7 cellular contexts compared by ENCODE assay signal in the genomic region with DNA sequence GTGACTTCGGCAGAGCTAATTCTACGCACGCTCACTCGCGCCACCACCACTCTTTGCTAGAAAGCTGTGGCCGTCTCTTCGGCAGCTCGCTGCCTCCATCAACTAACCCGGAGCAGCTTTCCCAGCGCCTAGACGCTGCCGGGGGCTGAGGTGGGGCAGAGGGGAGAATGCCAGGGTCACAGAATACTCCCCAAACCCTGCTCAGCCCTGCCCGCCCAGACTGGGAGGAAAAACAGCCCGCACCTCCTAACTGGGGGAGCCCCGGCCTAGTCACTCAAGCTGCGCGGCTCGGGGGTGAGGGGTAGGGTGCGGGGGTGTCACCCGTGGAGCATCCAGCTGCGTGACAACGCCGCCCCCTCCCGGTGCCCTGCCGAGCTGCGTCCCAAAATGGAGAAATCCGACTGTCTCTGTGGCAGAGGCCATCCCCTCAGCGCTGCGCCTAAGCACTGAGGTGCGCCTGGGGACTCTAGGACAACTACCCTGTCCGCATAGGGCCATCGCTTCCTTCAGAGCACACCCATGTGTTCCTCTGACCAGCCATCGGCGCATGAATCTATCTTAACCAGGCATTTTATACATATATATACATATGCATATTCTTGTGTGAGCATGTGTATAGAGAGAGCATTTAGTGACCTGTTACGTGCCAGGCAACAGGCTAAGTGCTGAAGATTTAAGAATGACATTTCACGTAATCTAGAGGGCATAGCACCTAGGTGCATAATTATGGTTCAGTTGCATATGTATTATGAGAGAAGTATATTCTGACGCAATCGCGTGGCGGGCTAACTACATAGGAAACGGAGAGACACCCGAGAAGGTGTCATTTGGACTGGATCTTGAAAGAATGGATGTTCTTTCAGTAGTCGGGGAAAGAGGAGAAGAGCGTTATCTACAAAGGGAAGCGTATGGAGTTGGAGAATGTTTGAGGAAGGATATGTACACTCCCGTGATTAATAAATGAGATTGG. TPM values are rescaled to one million over a fixed set of nuclear protein-coding genes. Genes with fewer than 3 reads are reported as not detected.
A peak's percentile ranks its signal among the peaks of the same experiment; 100 is the strongest.
DNase-seq lines count a peak whose midpoint lies in the region; ATAC-seq lines count a peak whose summit lies in the region.

No MANE protein-coding gene starts in this region.

- peak overlapping the region; percentile 64 for H4K91ac ChIP-seq in mesenchymal stem cell (ENCODE audit: low read length)

- H3K9ac ChIP-seq in mesenchymal stem cell (ENCODE audit: low read length), result peak overlapping the region; percentile 95

- peak overlapping the region; percentile 76 for H3K4me2 ChIP-seq in mesenchymal stem cell (ENCODE audit: low read length, poor library complexity, severe bottlenecking)

- peak overlapping the region in 1 of 2 experiments; percentile 2 for H3K14ac ChIP-seq in mesenchymal stem cell (ENCODE audit: low read length in 2 of 2)

- no peak overlapping the region for H3K23ac ChIP-seq in mesenchymal stem cell (ENCODE audit: low read length in 2 of 2)

- H2BK5ac ChIP-seq in mesenchymal stem cell (ENCODE audit: low read depth, low read length, poor library complexity, severe bottlenecking), result no peak overlapping the region

- H2AFZ ChIP-seq in mesenchymal stem cell (ENCODE audit: low read depth, low read length), result peak overlapping the region; percentile 48

- H3K79me1 ChIP-seq in mesenchymal stem cell (replicated peaks; ENCODE audit: low read length, poor library complexity, severe bottlenecking), result peaks cover 7% of the 10 kb centered on the region

- H2AK5ac ChIP-seq in mesenchymal stem cell (ENCODE audit: low read length, severe bottlenecking), result no peak overlapping the region

- H3K27me3 ChIP-seq in mesenchymal stem cell (ENCODE audit: control insufficient read depth in 1 of 2, insufficient read depth in 1 of 2, low read length in 2 of 2), result no peaks in the 10 kb centered on the region

- H4K8ac ChIP-seq in mesenchymal stem cell (ENCODE audit: low read length), result peak overlapping the region; percentile 86

- no peaks in the 10 kb centered on the region for H3K9me3 ChIP-seq in mesenchymal stem cell (ENCODE audit: control insufficient read depth, low read length)

- peak overlapping the region; percentile 50 for H3K27ac ChIP-seq in mesenchymal stem cell (ENCODE audit: low read length, poor library complexity, severe bottlenecking)

- H3K4me1 ChIP-seq in mesenchymal stem cell (ENCODE audit: control insufficient read depth, insufficient read depth, low read depth, low read length), result peaks cover 10% of the 10 kb centered on the region

- H3K4me3 ChIP-seq in mesenchymal stem cell (ENCODE audit: insufficient read depth in 1 of 2, low read depth in 1 of 2, low read length in 2 of 2), result peak overlapping the region; percentile 65 to 97

- H3K18ac ChIP-seq in mesenchymal stem cell (ENCODE audit: low read depth in 1 of 2, low read length in 2 of 2), result peak overlapping the region; percentile 54 to 79

- H2BK12ac ChIP-seq in mesenchymal stem cell (ENCODE audit: low read length in 2 of 2), result peak overlapping the region in 1 of 2 experiments; percentile 66

- H3K36me3 ChIP-seq in mesenchymal stem cell (ENCODE audit: control insufficient read depth in 1 of 2, insufficient read depth in 2 of 2, low read depth in 1 of 2, low read length in 2 of 2), result peaks cover 0 to 12% of the 10 kb centered on the region in 2 experiments

- WGBS in mesenchymal stem cell, result 42% methylated on average over 32 of the region's 46 CpGs

- peak overlapping the region; percentile 52 to 58 for H3K4ac ChIP-seq in mesenchymal stem cell (ENCODE audit: low read depth in 1 of 2, low read length in 2 of 2)

- peak; percentile 46 for ATAC-seq in GM18868 (IDR thresholded peaks at IDR 0.05; ENCODE audit: unreplicated experiment)
- ATAC-seq in HG03060 (IDR thresholded peaks at IDR 0.05; ENCODE audit: low read depth, unreplicated experiment), result peak; percentile 41

- DNase-seq in NCI-H526 (lab: John Stamatoyannopoulos, UW) (peak; percentile 77 to 88), mesenchymal stem cell (peak; percentile 70)
- peak; percentile 95 for DNase-seq in activated CD8-positive, alpha-beta memory T cell treated with anti-CD3 and anti-CD28 coated beads for 24 hours
- DNase-seq in effector CD4-positive, alpha-beta T cell, result peak; percentile 73
- DNase-seq in stimulated activated CD8-positive, alpha-beta memory T cell treated with anti-CD3 and anti-CD28 coated beads, Interleukin-12 subunit alpha, Interleukin-12 subunit beta, amount 100 ng/mL, for 24 hours (ENCODE audit: extremely low read depth), result peak; percentile 70

- no peak overlapping the region for H2BK120ac ChIP-seq in mesenchymal stem cell (ENCODE audit: low read depth, low read length)

- H2BK15ac ChIP-seq in mesenchymal stem cell (ENCODE audit: low read depth, poor library complexity, severe bottlenecking), result peak overlapping the region; percentile 60

RNA-seq across cellular contexts. Expression of a gene that starts 1.5 kb away (rescaled TPM):
- 21.2 TPM for polyA plus RNA-seq in mesenchymal stem cell (2013, experiment 1 of 2)
- polyA plus RNA-seq in mesenchymal stem cell (2013, experiment 2 of 2), result 20.8 TPM

Comparison
In these comparisons a context has a peak if more than half of its experiments do, and no peak if none do; other contexts are left out.
1. Peak in every context shown above with its lines: DNase-seq, ATAC-seq, H3K4me3 ChIP-seq and H3K27ac ChIP-seq.